Comparison of ENCODE assay signal across 18 cellular contexts in the genomic region with DNA sequence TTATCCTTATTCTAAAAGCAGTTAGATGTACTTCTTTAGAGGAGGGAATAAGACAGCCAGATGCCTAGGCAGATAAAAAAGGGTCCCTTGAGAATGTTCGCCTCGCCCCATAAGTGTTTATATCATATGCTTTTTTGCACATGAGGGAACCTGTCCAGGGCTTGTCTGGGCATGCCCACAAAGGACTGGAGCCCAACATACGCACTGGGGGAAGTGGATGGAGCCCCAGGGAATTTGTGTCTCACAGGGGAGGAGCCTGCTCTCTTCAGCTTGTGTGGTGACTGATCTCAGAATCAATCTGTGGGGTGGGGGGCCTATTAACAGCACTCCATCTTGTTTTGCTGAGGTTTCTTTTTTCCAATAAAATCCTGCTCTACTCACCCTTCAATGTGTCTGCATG. TPM values are rescaled to one million over a fixed set of nuclear protein-coding genes. Genes with fewer than 3 reads are reported as not detected.
DNase-seq lines count a peak whose midpoint lies in the region; ATAC-seq and TF ChIP-seq lines count a peak whose summit lies in the region.
"Had no signal": no experiment of that assay in that cellular context is flagged by ENCODE, and none has a peak within 500 bp of the region (broad histone marks: within the 10 kb centered on the region; RNA-seq: fewer than 3 reads in every experiment).

No MANE protein-coding gene starts in this region.

- peaks cover 45 to 100% (median 80%) of the 10 kb centered on the region in 4 donors for H3K36me3 ChIP-seq in esophagus muscularis mucosa

- no peak for TF ChIP-seq EP300 in esophagus muscularis mucosa (IDR thresholded peaks at IDR 0.05)

- H3K27me3 ChIP-seq in esophagus muscularis mucosa: no peaks in the 10 kb centered on the region
- H3K27me3 ChIP-seq: esophagus squamous epithelium, stomach, upper lobe of right lung had no signal

- intact Hi-C loops in esophagus muscularis mucosa (cut with DNase I): no loop called here

- no peak for TF ChIP-seq POLR2A in esophagus muscularis mucosa (IDR thresholded peaks at IDR 0.05; ENCODE audit: low read depth)

- peak; percentile 62 for ATAC-seq in esophagus mucosa
- ATAC-seq: activated CD4-positive, alpha-beta T cell treated with anti-CD3 and anti-CD28 coated beads for 36 hours; upper lobe of right lung had no signal

- DNase-seq in NCI-H1694 treated with DMSO at 0.1 percent for 48 hours (lab: John Stamatoyannopoulos, UW): peak; percentile 23
- DNase-seq in NCI-H1694 (lab: John Stamatoyannopoulos, UW): no peak
- peak; percentile 81 for DNase-seq in D341Med (ENCODE audit: low spot score)
- peak; percentile 9 for DNase-seq in NCI-H69 (lab: John Stamatoyannopoulos, UW)
- no peak for DNase-seq in SKM-1 treated with dmso at 0.1 percent for 144 hours (lab: John Stamatoyannopoulos, UW; ENCODE audit: unreplicated experiment)
- DNase-seq in HK-2 (ENCODE audit: unreplicated experiment): no peak
- no peak for DNase-seq in esophagus muscularis mucosa (ENCODE audit: extremely low spot score)
- DNase-seq: activated CD4-positive, alpha-beta T cell treated with anti-CD3 and anti-CD28 coated beads for 36 hours; dermis blood vessel endothelial cell; esophagus squamous epithelium; GDM1; NCI-H1930; nephron progenitor cell; posterior cingulate gyrus; stomach; upper lobe of right lung had no signal

- 98% methylated on average over 3 of the region's 3 CpGs for WGBS in esophagus muscularis mucosa

- H3K4me3 ChIP-seq in esophagus muscularis mucosa: no peak overlapping the region
- H3K4me3 ChIP-seq: esophagus squamous epithelium, stomach, upper lobe of right lung had no signal

- no peak for TF ChIP-seq CTCF in esophagus muscularis mucosa (IDR thresholded peaks at IDR 0.05)

- H3K4me1 ChIP-seq in esophagus muscularis mucosa: no peaks in the 10 kb centered on the region
- H3K4me1 ChIP-seq: esophagus squamous epithelium, stomach, upper lobe of right lung had no signal

- peaks cover 0 to 33% (median 7%) of the 10 kb centered on the region in 4 donors for H3K9me3 ChIP-seq in esophagus muscularis mucosa

- no peak overlapping the region for H3K27ac ChIP-seq in esophagus muscularis mucosa (replicated peaks in 1 of 4)
- H3K27ac ChIP-seq: C4-2B, esophagus squamous epithelium, stomach, upper lobe of right lung had no signal

RNA-seq across cellular contexts. Expression of a gene that starts 22.6 kb away (rescaled TPM):
- total RNA-seq in esophagus mucosa: 34.2 TPM
- total RNA-seq in esophagus muscularis mucosa: 10 to 100 TPM; 32.0 to 42.1 (median 37.1) TPM

RNA-seq across cellular contexts. Expression of a gene that starts 34.8 kb away (rescaled TPM):
- total RNA-seq in esophagus mucosa: 20.5 TPM
- 1 to 10 TPM; 5.0 to 8.0 (median 5.9) TPM for total RNA-seq in esophagus muscularis mucosa

Comparison
In these comparisons a context has a peak if more than half of its experiments do, and no peak if none do; other contexts are left out.
1. DNase-seq: peak in NCI-H1694 treated with DMSO at 0.1 percent for 48 hours (single experiment), D341Med (single experiment) and NCI-H69 (single experiment); none in NCI-H1694 (single experiment), SKM-1 treated with dmso at 0.1 percent for 144 hours (single experiment), HK-2 (single experiment) and esophagus muscularis mucosa (single experiment).